ENCODE assay signal across 8 cellular contexts in genomic region chr11:69637956-69638871, GRCh38. TPM values are rescaled to one million over a fixed set of nuclear protein-coding genes. Genes with fewer than 3 reads are reported as not detected.
A peak's percentile ranks its signal among the peaks of the same experiment; 100 is the strongest.
DNase-seq lines count a peak whose midpoint lies in the region; ATAC-seq and TF ChIP-seq lines count a peak whose summit lies in the region.

No MANE protein-coding gene starts in this region.

- peaks cover 48% of the 10 kb centered on the region for H3K4me1 Mint-ChIP-seq in stimulated activated naive CD8-positive, alpha-beta T cell treated with anti-CD3 and anti-CD28 coated beads, Interleukin-15, amount 100 ng/mL, for 72 hours
- peaks cover 40% of the 10 kb centered on the region for H3K4me1 Mint-ChIP-seq in activated B cell treated with CpG ODN at 0.5 μM for 24 hours
- peaks cover 3% of the 10 kb centered on the region for H3K4me1 Mint-ChIP-seq in activated T-helper 2 cell treated with anti-CD3 and anti-CD28 coated beads, Interferon-gamma antibody, Interleukin-2, Interleukin-4, amounts not matched to agents 10 μg/mL and 5 μg/mL and 100 μg/mL, durations not matched to agents 14 hours and 24 hours and 36 hours (ENCODE audit: low read depth)

- intact Hi-C loops in activated B cell treated with CpG ODN at 0.5 μM for 24 hours (cut with micrococcal nuclease) = no loop called here
- intact Hi-C loops in heart left ventricle (cut with DNase I) = loop anchor here in 7 of 10 donors (2.0 to 10.0 kb wide), 5 partner anchors 141 to 196 kb away; no protein-coding TSS in a partner anchor
- intact Hi-C loops in psoas muscle (cut with DNase I) = no loop called here
- intact Hi-C loops in activated T-helper 2 cell treated with anti-CD3 and anti-CD28 coated beads, Interferon-gamma antibody, Interleukin-2, Interleukin-4, amounts not matched to agents 10 μg/mL and 5 μg/mL and 100 μg/mL, durations not matched to agents 14 hours and 24 hours and 36 hours (cut with micrococcal nuclease) = loop anchor here (2.0 kb wide), 2 partner anchors 67 to 181 kb away; partner anchors contain the start of genes FGF19 and FGF3

- H3K27me3 ChIP-seq in heart left ventricle (peaks cover 0 to 63% (median 0%) of the 10 kb centered on the region in 9 donors), psoas muscle (ENCODE audit: insufficient read depth in 3 of 3, low read length in 2 of 3) (peaks cover 0 to 91% (median 29%) of the 10 kb centered on the region in 3 donors)

- peaks cover 84% of the 10 kb centered on the region for H3K27me3 Mint-ChIP-seq in stimulated activated naive CD8-positive, alpha-beta T cell treated with anti-CD3 and anti-CD28 coated beads, Interleukin-15, amount 100 ng/mL, for 72 hours
- H3K27me3 Mint-ChIP-seq in activated B cell treated with CpG ODN at 0.5 μM for 24 hours = peaks cover 22% of the 10 kb centered on the region
- H3K27me3 Mint-ChIP-seq in activated T-helper 2 cell treated with anti-CD3 and anti-CD28 coated beads, Interferon-gamma antibody, Interleukin-2, Interleukin-4, amounts not matched to agents 10 μg/mL and 5 μg/mL and 100 μg/mL, durations not matched to agents 14 hours and 24 hours and 36 hours (ENCODE audit: low read depth) = peaks cover 59% of the 10 kb centered on the region

- H3K36me3 ChIP-seq in heart left ventricle (no peaks in the 10 kb centered on the region), psoas muscle (ENCODE audit: insufficient read depth in 1 of 2, low read depth in 1 of 2) (no peaks in the 10 kb centered on the region)

- no peaks in the 10 kb centered on the region for H3K9me3 Mint-ChIP-seq in stimulated activated naive CD8-positive, alpha-beta T cell treated with anti-CD3 and anti-CD28 coated beads, Interleukin-15, amount 100 ng/mL, for 72 hours
- H3K9me3 Mint-ChIP-seq in activated B cell treated with CpG ODN at 0.5 μM for 24 hours = no peaks in the 10 kb centered on the region
- no peaks in the 10 kb centered on the region for H3K9me3 Mint-ChIP-seq in activated T-helper 2 cell treated with anti-CD3 and anti-CD28 coated beads, Interferon-gamma antibody, Interleukin-2, Interleukin-4, amounts not matched to agents 10 μg/mL and 5 μg/mL and 100 μg/mL, durations not matched to agents 14 hours and 24 hours and 36 hours

- H3K27ac ChIP-seq in heart left ventricle = peak overlapping the region; percentile 7 to 100 (median 78)
- H3K27ac ChIP-seq in psoas muscle = peak overlapping the region; percentile 30

- POLR2A ChIA-PET in activated B cell treated with CpG ODN at 0.5 μM for 24 hours (lab: Charles Lee) = interaction anchor here (0.6 to 1.2 kb wide), 3 partner anchors 341 to 1809 kb away, joined by 3 to 8 read pairs (median 5); no protein-coding TSS in a partner anchor

- 2 to 6% (median 3%) methylated on average over 38 to 76 of the region's 76 CpGs for WGBS in heart left ventricle, 4 donors
- 2 to 3% (median 2%) methylated on average over 65 to 76 of the region's 76 CpGs for WGBS in psoas muscle, 3 donors

- CTCF ChIA-PET in activated B cell treated with CpG ODN at 0.5 μM for 24 hours (lab: Charles Lee) = interaction anchor here (1.2 kb wide), 1 partner anchor 32 kb away, joined by 3 read pairs; no protein-coding TSS in a partner anchor

- H3K4me3 ChIP-seq in heart left ventricle (peak overlapping the region; percentile 12 to 97 (median 85)), psoas muscle (peak overlapping the region; percentile 55)

- TF ChIP-seq CTCF in activated B cell treated with CpG ODN at 0.5 μM for 24 hours (IDR thresholded peaks at IDR 0.05) (no peak), heart left ventricle (IDR thresholded peaks at IDR 0.05) (no peak), psoas muscle (IDR thresholded peaks at IDR 0.05) (no peak)

- no peak for ATAC-seq in stimulated activated naive CD8-positive, alpha-beta T cell treated with anti-CD3 and anti-CD28 coated beads, Interleukin-15, amount 100 ng/mL, for 72 hours
- ATAC-seq in stimulated activated naive CD8-positive, alpha-beta T cell treated with anti-CD3 and anti-CD28 coated beads, Interleukin-15, Interleukin-2, amounts not matched to agents 100 U/mL and 50 U/mL, for 24 hours = no peak
- ATAC-seq in activated B cell treated with CpG ODN at 0.5 μM for 24 hours (ENCODE audit: low read depth) = no peak
- ATAC-seq in heart left ventricle = no peak
- no peak for ATAC-seq in psoas muscle
- ATAC-seq in GM21737 (IDR thresholded peaks at IDR 0.05; ENCODE audit: unreplicated experiment) = no peak

- DNase-seq in stimulated activated naive CD8-positive, alpha-beta T cell treated with anti-CD3 and anti-CD28 coated beads, Interleukin-15, amount 100 ng/mL, for 72 hours = no peak
- no peak for DNase-seq in stimulated activated naive CD8-positive, alpha-beta T cell treated with anti-CD3 and anti-CD28 coated beads, Interleukin-15, Interleukin-2, amounts not matched to agents 100 U/mL and 50 U/mL, for 24 hours
- DNase-seq in activated B cell treated with CpG ODN at 0.5 μM for 24 hours (no peak), heart left ventricle (peak; percentile 53 to 77 (median 71)), psoas muscle (peak in 1 of 2 donors; percentile 63)
- no peak for DNase-seq in activated T-helper 2 cell treated with anti-CD3 and anti-CD28 coated beads, Interferon-gamma antibody, Interleukin-2, Interleukin-4, amounts not matched to agents 10 μg/mL and 5 μg/mL and 100 μg/mL, durations not matched to agents 14 hours and 24 hours and 36 hours (ENCODE audit: low spot score)
- no peak for DNase-seq in activated CD4-positive, alpha-beta T cell treated with anti-CD3 and anti-CD28 coated beads, Interleukin-2, amount 50 U/mL, for 1 hour

- no peak for TF ChIP-seq POLR2A in heart left ventricle (IDR thresholded peaks at IDR 0.05)

- H3K4me1 ChIP-seq in heart left ventricle (peaks cover 2 to 62% (median 49%) of the 10 kb centered on the region in 12 donors), psoas muscle (peaks cover 36% of the 10 kb centered on the region)

- no peaks in the 10 kb centered on the region for H3K36me3 Mint-ChIP-seq in activated B cell treated with CpG ODN at 0.5 μM for 24 hours (ENCODE audit: low read depth)
- H3K36me3 Mint-ChIP-seq in activated T-helper 2 cell treated with anti-CD3 and anti-CD28 coated beads, Interferon-gamma antibody, Interleukin-2, Interleukin-4, amounts not matched to agents 10 μg/mL and 5 μg/mL and 100 μg/mL, durations not matched to agents 14 hours and 24 hours and 36 hours (ENCODE audit: low read depth) = no peaks in the 10 kb centered on the region

- peak overlapping the region; percentile 62 to 72 for H3K4me3 Mint-ChIP-seq in stimulated activated naive CD8-positive, alpha-beta T cell treated with anti-CD3 and anti-CD28 coated beads, Interleukin-15, amount 100 ng/mL, for 72 hours
- peak overlapping the region; percentile 60 for H3K4me3 Mint-ChIP-seq in activated B cell treated with CpG ODN at 0.5 μM for 24 hours
- no peak overlapping the region for H3K4me3 Mint-ChIP-seq in activated T-helper 2 cell treated with anti-CD3 and anti-CD28 coated beads, Interferon-gamma antibody, Interleukin-2, Interleukin-4, amounts not matched to agents 10 μg/mL and 5 μg/mL and 100 μg/mL, durations not matched to agents 14 hours and 24 hours and 36 hours (ENCODE audit: low read depth)

- H3K27ac Mint-ChIP-seq in stimulated activated naive CD8-positive, alpha-beta T cell treated with anti-CD3 and anti-CD28 coated beads, Interleukin-15, amount 100 ng/mL, for 72 hours = no peak overlapping the region
- H3K27ac Mint-ChIP-seq in activated B cell treated with CpG ODN at 0.5 μM for 24 hours = no peak overlapping the region
- H3K27ac Mint-ChIP-seq in activated T-helper 2 cell treated with anti-CD3 and anti-CD28 coated beads, Interferon-gamma antibody, Interleukin-2, Interleukin-4, amounts not matched to agents 10 μg/mL and 5 μg/mL and 100 μg/mL, durations not matched to agents 14 hours and 24 hours and 36 hours = no peak overlapping the region

- H3K9me3 ChIP-seq in heart left ventricle (no peaks in the 10 kb centered on the region), psoas muscle (no peaks in the 10 kb centered on the region)

RNA-seq across cellular contexts. Expression of gene CCND1, which starts 2.7 kb away (rescaled TPM):
- total RNA-seq in activated B cell treated with CpG ODN at 0.5 μM for 24 hours (7.5 and 10.5 TPM in 2 replicates), heart left ventricle (100 to 1,000 TPM; 104 to 312 (median 162) TPM), psoas muscle (10 to 100 TPM in 1 of 4 donors, 1 to 10 TPM in 3; 6.5 to 11.3 (median 7.9) TPM)
- polyA plus RNA-seq in heart left ventricle (10 to 100 TPM; 27.9 to 50.5 TPM), psoas muscle (1 to 10 TPM; 1.8 to 2.2 (median 1.8) TPM)
- 1.2 and 2.1 TPM in 2 replicates for total RNA-seq in activated T-helper 2 cell treated with anti-CD3 and anti-CD28 coated beads, Interferon-gamma antibody, Interleukin-2, Interleukin-4, amounts not matched to agents 10 μg/mL and 5 μg/mL and 100 μg/mL, durations not matched to agents 14 hours and 24 hours and 36 hours

RNA-seq across cellular contexts. Expression of gene LTO1, which starts 36.9 kb away (rescaled TPM):
- total RNA-seq in activated B cell treated with CpG ODN at 0.5 μM for 24 hours (46.3 and 52.5 TPM in 2 replicates), heart left ventricle (10 to 100 TPM in 1 of 9 donors, 1 to 10 TPM in 8; 4.1 to 13.4 (median 8.4) TPM), psoas muscle (10 to 100 TPM in 1 of 4 donors, 1 to 10 TPM in 3; 8.5 to 15.5 (median 8.7) TPM)
- polyA plus RNA-seq in heart left ventricle (10 to 100 TPM; 10.9 to 14.4 TPM), psoas muscle (10 to 100 TPM in 2 of 3 donors, 1 to 10 TPM in 1; 9.2 to 28.1 (median 21.0) TPM)
- 24.4 and 26.4 TPM in 2 replicates for total RNA-seq in activated T-helper 2 cell treated with anti-CD3 and anti-CD28 coated beads, Interferon-gamma antibody, Interleukin-2, Interleukin-4, amounts not matched to agents 10 μg/mL and 5 μg/mL and 100 μg/mL, durations not matched to agents 14 hours and 24 hours and 36 hours

Comparison
In these comparisons a context has a peak if more than half of its experiments do, and no peak if none do; other contexts are left out.
1. DNase-seq: peak in heart left ventricle (5 of 5); none in stimulated activated naive CD8-positive, alpha-beta T cell treated with anti-CD3 and anti-CD28 coated beads, Interleukin-15, amount 100 ng/mL, for 72 hours (0 of 2), stimulated activated naive CD8-positive, alpha-beta T cell treated with anti-CD3 and anti-CD28 coated beads, Interleukin-15, Interleukin-2, amounts not matched to agents 100 U/mL and 50 U/mL, for 24 hours (single experiment), activated B cell treated with CpG ODN at 0.5 μM for 24 hours (single experiment), activated T-helper 2 cell treated with anti-CD3 and anti-CD28 coated beads, Interferon-gamma antibody, Interleukin-2, Interleukin-4, amounts not matched to agents 10 μg/mL and 5 μg/mL and 100 μg/mL, durations not matched to agents 14 hours and 24 hours and 36 hours (single experiment) and activated CD4-positive, alpha-beta T cell treated with anti-CD3 and anti-CD28 coated beads, Interleukin-2, amount 50 U/mL, for 1 hour (single experiment).
2. intact Hi-C loops: an anchor here in heart left ventricle (2.0 to 10.0 kb wide) and activated T-helper 2 cell treated with anti-CD3 and anti-CD28 coated beads, Interferon-gamma antibody, Interleukin-2, Interleukin-4, amounts not matched to agents 10 μg/mL and 5 μg/mL and 100 μg/mL, durations not matched to agents 14 hours and 24 hours and 36 hours (2.0 kb wide); none called in activated B cell treated with CpG ODN at 0.5 μM for 24 hours and psoas muscle.